Comparison of ENCODE assay signal across 8 cellular contexts in genomic region chr1:23568608-23569383, GRCh38. TPM values are rescaled to one million over a fixed set of nuclear protein-coding genes. Genes with fewer than 3 reads are reported as not detected.
DNase-seq lines count a peak whose midpoint lies in the region; ATAC-seq, FAIRE-seq and TF ChIP-seq lines count a peak whose summit lies in the region.

No MANE protein-coding gene starts in this region.

- H3K4me3 ChIP-seq in bronchial epithelial cell (ENCODE audit: low read depth, low read length) (peak overlapping the region; percentile 44), lower lobe of right lung (peak overlapping the region; percentile 62), thyroid gland (replicated peaks in 1 of 3) (peak overlapping the region; percentile 38 to 44 (median 41))

- H3K27ac Mint-ChIP-seq in activated CD4-positive, alpha-beta memory T cell treated with anti-CD3 and anti-CD28 coated beads for 36 hours = no peak overlapping the region
- no peak overlapping the region for H3K27ac Mint-ChIP-seq in activated CD4-positive, alpha-beta memory T cell treated with anti-CD3 and anti-CD28 coated beads, Interleukin-2, amount 10 ng/mL, durations not matched to agents 7 days and 5 days

- TF ChIP-seq POLR2A in thyroid gland (IDR thresholded peaks at IDR 0.05) = peak in 1 of 2 donors; percentile 44

- TF ChIP-seq CTCF in bronchial epithelial cell (IDR thresholded peaks at IDR 0.05; ENCODE audit: insufficient read depth, low read length, severe bottlenecking) (no peak), lower lobe of right lung (IDR thresholded peaks at IDR 0.05) (no peak), thyroid gland (IDR thresholded peaks at IDR 0.05) (no peak)

- no peak for DNase-seq in activated CD4-positive, alpha-beta memory T cell treated with anti-CD3 and anti-CD28 coated beads for 36 hours
- no peak for DNase-seq in activated CD4-positive, alpha-beta memory T cell treated with anti-CD3 and anti-CD28 coated beads, Interleukin-2, amount 10 ng/mL, durations not matched to agents 7 days and 5 days
- DNase-seq in bronchial epithelial cell (ENCODE audit: low read depth) = no peak
- no peak for DNase-seq in lower lobe of right lung
- peak in 1 of 2 donors; percentile 48 for DNase-seq in thyroid gland
- no peak for DNase-seq in germinal center (ENCODE audit: low spot score)
- DNase-seq in medulla oblongata (ENCODE audit: extremely low spot score) = no peak
- DNase-seq in NCI-H2196 treated with DMSO at 0.1 percent for 48 hours (lab: John Stamatoyannopoulos, UW; ENCODE audit: unreplicated experiment) = no peak

- H3K36me3 ChIP-seq in bronchial epithelial cell (ENCODE audit: control insufficient read depth, insufficient read depth, low read length) (no peaks in the 10 kb centered on the region), lower lobe of right lung (no peaks in the 10 kb centered on the region), thyroid gland (no peaks in the 10 kb centered on the region)

- H3K4me1 Mint-ChIP-seq in activated CD4-positive, alpha-beta memory T cell treated with anti-CD3 and anti-CD28 coated beads for 36 hours (ENCODE audit: low read depth) = peaks cover 10% of the 10 kb centered on the region
- H3K4me1 Mint-ChIP-seq in activated CD4-positive, alpha-beta memory T cell treated with anti-CD3 and anti-CD28 coated beads, Interleukin-2, amount 10 ng/mL, durations not matched to agents 7 days and 5 days = peaks cover 6% of the 10 kb centered on the region

- H3K27ac ChIP-seq in lower lobe of right lung (peak overlapping the region; percentile 88), thyroid gland (peak overlapping the region; percentile 75 to 86 (median 76))

- 45 to 49% methylated on average over 16 of the region's 16 CpGs for WGBS in thyroid gland, 2 donors

- no peaks in the 10 kb centered on the region for H3K9me3 ChIP-seq in lower lobe of right lung
- H3K9me3 ChIP-seq in thyroid gland = no peaks in the 10 kb centered on the region

- H3K4me1 ChIP-seq in lower lobe of right lung = peaks cover 24% of the 10 kb centered on the region
- H3K4me1 ChIP-seq in thyroid gland = peaks cover 33 to 43% of the 10 kb centered on the region in 2 donors

- H3K27me3 ChIP-seq in bronchial epithelial cell (ENCODE audit: control insufficient read depth, insufficient read depth, low read length) (no peaks in the 10 kb centered on the region), lower lobe of right lung (ENCODE audit: low read depth) (no peaks in the 10 kb centered on the region), thyroid gland (no peaks in the 10 kb centered on the region)

- POLR2A ChIA-PET in activated CD4-positive, alpha-beta memory T cell treated with anti-CD3 and anti-CD28 coated beads for 36 hours (lab: Charles Lee) = interaction anchor here (1.1 to 1.4 kb wide), 2 partner anchors 9 to 10 kb away, joined by 4 to 5 read pairs; partner anchors contain the start of gene ID3
- POLR2A ChIA-PET in activated CD4-positive, alpha-beta memory T cell treated with anti-CD3 and anti-CD28 coated beads, Interleukin-2, amount 10 ng/mL, durations not matched to agents 7 days and 5 days (lab: Charles Lee) = interaction anchor here (1.0 to 2.0 kb wide), 3 partner anchors 10 to 22 kb away, joined by 3 to 5 read pairs (median 3); no protein-coding TSS in a partner anchor

- H3K36me3 Mint-ChIP-seq in activated CD4-positive, alpha-beta memory T cell treated with anti-CD3 and anti-CD28 coated beads for 36 hours = no peaks in the 10 kb centered on the region
- no peaks in the 10 kb centered on the region for H3K36me3 Mint-ChIP-seq in activated CD4-positive, alpha-beta memory T cell treated with anti-CD3 and anti-CD28 coated beads, Interleukin-2, amount 10 ng/mL, durations not matched to agents 7 days and 5 days (ENCODE audit: low read depth)

- intact Hi-C loops in activated CD4-positive, alpha-beta memory T cell treated with anti-CD3 and anti-CD28 coated beads for 36 hours (cut with micrococcal nuclease) = no loop called here
- intact Hi-C loops in lower lobe of right lung (cut with DNase I) = no loop called here
- intact Hi-C loops in thyroid gland (cut with DNase I) = no loop called here

- H3K4me3 Mint-ChIP-seq in activated CD4-positive, alpha-beta memory T cell treated with anti-CD3 and anti-CD28 coated beads for 36 hours = peak overlapping the region; percentile 77
- H3K4me3 Mint-ChIP-seq in activated CD4-positive, alpha-beta memory T cell treated with anti-CD3 and anti-CD28 coated beads, Interleukin-2, amount 10 ng/mL, durations not matched to agents 7 days and 5 days = no peak overlapping the region

- CTCF ChIA-PET in activated CD4-positive, alpha-beta memory T cell treated with anti-CD3 and anti-CD28 coated beads for 36 hours (lab: Charles Lee) = interaction anchor here (0.9 to 2.7 kb wide), 3 partner anchors 9 to 66 kb away, joined by 3 to 10 read pairs (median 4); no protein-coding TSS in a partner anchor
- CTCF ChIA-PET in activated CD4-positive, alpha-beta memory T cell treated with anti-CD3 and anti-CD28 coated beads, Interleukin-2, amount 10 ng/mL, durations not matched to agents 7 days and 5 days (lab: Charles Lee) = no interaction called here

- no peak for ATAC-seq in lower lobe of right lung

- FAIRE-seq in bronchial epithelial cell (lab: Jason Lieb, UNC) = no peak

- peaks cover 22% of the 10 kb centered on the region for H3K27me3 Mint-ChIP-seq in activated CD4-positive, alpha-beta memory T cell treated with anti-CD3 and anti-CD28 coated beads for 36 hours
- peaks cover 62% of the 10 kb centered on the region for H3K27me3 Mint-ChIP-seq in activated CD4-positive, alpha-beta memory T cell treated with anti-CD3 and anti-CD28 coated beads, Interleukin-2, amount 10 ng/mL, durations not matched to agents 7 days and 5 days

- no peaks in the 10 kb centered on the region for H3K9me3 Mint-ChIP-seq in activated CD4-positive, alpha-beta memory T cell treated with anti-CD3 and anti-CD28 coated beads for 36 hours
- H3K9me3 Mint-ChIP-seq in activated CD4-positive, alpha-beta memory T cell treated with anti-CD3 and anti-CD28 coated beads, Interleukin-2, amount 10 ng/mL, durations not matched to agents 7 days and 5 days = no peaks in the 10 kb centered on the region

RNA-seq across cellular contexts. Expression of gene ID3, which starts 9.5 kb away (rescaled TPM):
- 10 to 100 TPM; 35.9 to 36.2 TPM for total RNA-seq in activated CD4-positive, alpha-beta memory T cell treated with anti-CD3 and anti-CD28 coated beads for 36 hours
- total RNA-seq in activated CD4-positive, alpha-beta memory T cell treated with anti-CD3 and anti-CD28 coated beads, Interleukin-2, amount 10 ng/mL, durations not matched to agents 7 days and 5 days = 10 to 100 TPM; 14.7 to 14.8 TPM
- total RNA-seq in bronchial epithelial cell (36.5 and 47.4 TPM in 2 replicates), lower lobe of right lung (137 TPM), thyroid gland (100 to 1,000 TPM; 279 to 388 (median 343) TPM)

RNA-seq across cellular contexts. Expression of gene E2F2, which starts 37.8 kb away (rescaled TPM):
- 10 to 100 TPM; 22.1 to 26.3 TPM for total RNA-seq in activated CD4-positive, alpha-beta memory T cell treated with anti-CD3 and anti-CD28 coated beads for 36 hours
- total RNA-seq in activated CD4-positive, alpha-beta memory T cell treated with anti-CD3 and anti-CD28 coated beads, Interleukin-2, amount 10 ng/mL, durations not matched to agents 7 days and 5 days = 10 to 100 TPM; 93.4 to 98.9 TPM
- under 0.01 and 0.38 TPM in 2 replicates for total RNA-seq in bronchial epithelial cell
- total RNA-seq in lower lobe of right lung = 1.1 TPM
- under 1 TPM in 3 of 4 donors, not detected in 1; 0.10 to 0.27 (median 0.17) TPM for total RNA-seq in thyroid gland

Comparison
In these comparisons a context has a peak if more than half of its experiments do, and no peak if none do; other contexts are left out.
1. RNA of gene E2F2, which starts 37.8 kb away (total RNA-seq): 93.4 to 98.9 TPM in activated CD4-positive, alpha-beta memory T cell treated with anti-CD3 and anti-CD28 coated beads, Interleukin-2, amount 10 ng/mL, durations not matched to agents 7 days and 5 days and 22.1 to 26.3 TPM in activated CD4-positive, alpha-beta memory T cell treated with anti-CD3 and anti-CD28 coated beads for 36 hours; 1.1 TPM in lower lobe of right lung (single experiment), 0.10 to 0.27 TPM in thyroid gland and under 0.01 to 0.38 TPM in bronchial epithelial cell; every median in the first group is over 10 times any median in the second.
2. Peak in every context shown above with its lines, with median percentiles within 50 percentile points of each other: H3K4me3 ChIP-seq.